1 cellular context compared by ENCODE assay signal in the genomic region with DNA sequence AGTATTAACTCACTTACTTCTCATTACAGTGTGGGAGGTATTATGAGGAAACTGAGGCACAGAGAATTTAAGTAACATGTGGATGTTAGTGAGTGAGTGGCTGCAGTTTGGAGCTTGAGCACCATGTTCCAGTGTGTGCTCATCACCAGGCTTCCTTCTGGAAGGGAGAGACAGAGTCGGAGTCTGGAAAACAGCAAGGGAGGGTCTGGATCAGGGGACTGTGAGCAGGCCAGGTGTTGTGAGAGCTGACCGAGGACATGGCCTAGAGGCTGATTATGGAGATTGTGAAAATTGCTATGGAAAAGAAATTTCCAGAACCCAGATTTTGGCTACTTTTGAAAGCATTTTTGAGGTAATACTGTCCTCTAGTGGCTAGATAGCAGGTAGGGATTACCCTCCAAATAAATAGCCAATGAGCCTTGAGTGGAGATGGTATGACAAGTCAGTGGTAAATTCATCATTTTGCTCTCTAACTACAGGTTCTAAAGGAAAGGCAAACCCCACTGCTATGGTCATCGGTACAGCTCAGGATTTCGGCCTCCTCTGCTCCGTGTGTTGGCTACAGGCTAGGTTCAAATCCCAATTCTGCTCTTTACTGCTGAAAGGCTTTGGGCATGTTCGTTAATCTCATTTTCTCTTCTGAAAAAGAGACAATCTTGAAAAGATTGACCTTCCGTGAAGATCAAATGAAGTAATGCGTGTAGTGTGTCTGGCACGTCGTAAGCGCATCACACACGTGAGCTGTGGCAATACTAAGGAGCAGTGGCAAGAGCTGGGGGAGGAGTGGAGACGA.
TF ChIP-seq lines count a peak whose summit lies in the region.

No MANE protein-coding gene starts in this region.

TF ChIP-seq in A549, 52 proteins besides CTCF, POLR2A, EP300 and RAD21 (continued from another document):
- TF ChIP-seq SMC3 (IDR thresholded peaks at IDR 0.05) (peak; percentile 73), PBX3 (IDR thresholded peaks at IDR 0.05) (no peak), MYC (IDR thresholded peaks at IDR 0.05; ENCODE audit: borderline replicate concordance, low read length) (no peak), PHF8 (IDR thresholded peaks at IDR 0.05; ENCODE audit: borderline replicate concordance, low read depth) (no peak), HOXA7 (CRISPR knock-in tag; IDR thresholded peaks at IDR 0.05) (no peak)
TF ChIP-seq in A549: peak in this region for 1.
